8 cellular contexts compared by ENCODE assay signal in genomic region chr2:237692601-237693079, GRCh38.
DNase-seq lines count a peak whose midpoint lies in the region; ATAC-seq, FAIRE-seq and TF ChIP-seq lines count a peak whose summit lies in the region.

No MANE protein-coding gene starts in this region.

- DNase-seq in LNCaP clone FGC (ENCODE audit: low read depth) (no peak), small intestine (peak; percentile 46), cortex of kidney (lab: John Stamatoyannopoulos, UW) (no peak), GM19239 (ENCODE audit: insufficient read length, low spot score) (no peak)
- peak; percentile 49 for DNase-seq in activated naive CD8-positive, alpha-beta T cell treated with anti-CD3 and anti-CD28 coated beads, Interleukin-2, amount 50 U/mL, for 24 hours

- H3K4me1 ChIP-seq in BLaER1 (peaks cover 79% of the 10 kb centered on the region), iPS-15b (ENCODE audit: control insufficient read depth, insufficient read depth, low read length) (peaks cover 3% of the 10 kb centered on the region), small intestine (ENCODE audit: control insufficient read depth in 2 of 2, insufficient read depth in 1 of 2, low read depth in 1 of 2, low read length in 1 of 2) (peaks cover 7 to 30% of the 10 kb centered on the region in 2 donors)

- H3K27me3 ChIP-seq in BLaER1 (no peaks in the 10 kb centered on the region), iPS-15b (ENCODE audit: control insufficient read depth, insufficient read depth, low read length) (peaks cover 23% of the 10 kb centered on the region), small intestine (ENCODE audit: control insufficient read depth in 2 of 2, insufficient read depth in 2 of 2, low read length in 2 of 2) (no peaks in the 10 kb centered on the region)

- 0 to 1% (median 1%) methylated on average over 33 to 36 of the region's 36 CpGs for WGBS in small intestine, 3 donors

- peaks cover 93% of the 10 kb centered on the region for H4K20me1 ChIP-seq in BLaER1

- peak overlapping the region; percentile 95 for H3K27ac Mint-ChIP-seq in activated naive CD8-positive, alpha-beta T cell treated with anti-CD3 and anti-CD28 coated beads, Interleukin-2, amount 50 U/mL, for 24 hours

- H3K27ac ChIP-seq in BLaER1 = peak overlapping the region; percentile 87
- H3K27ac ChIP-seq in small intestine (ENCODE audit: low read depth in 1 of 2, low read length in 1 of 2) = peak overlapping the region; percentile 98

- H3K9ac ChIP-seq in BLaER1 (peak overlapping the region; percentile 91), iPS-15b (ENCODE audit: low read depth, low read length) (peak overlapping the region; percentile 73)

- H3K4me1 Mint-ChIP-seq in activated naive CD8-positive, alpha-beta T cell treated with anti-CD3 and anti-CD28 coated beads, Interleukin-2, amount 50 U/mL, for 24 hours = peaks cover 72% of the 10 kb centered on the region

- no peaks in the 10 kb centered on the region for H3K9me3 Mint-ChIP-seq in activated naive CD8-positive, alpha-beta T cell treated with anti-CD3 and anti-CD28 coated beads, Interleukin-2, amount 50 U/mL, for 24 hours

- FAIRE-seq in small intestine (lab: Jason Lieb, UNC) (no peak), GM19239 (lab: Jason Lieb, UNC) (no peak)

- H3K4me3 ChIP-seq in BLaER1 = peak overlapping the region; percentile 78
- peak overlapping the region; percentile 82 for H3K4me3 ChIP-seq in LNCaP clone FGC (ENCODE audit: low read depth, low read length)
- peak overlapping the region; percentile 70 for H3K4me3 ChIP-seq in iPS-15b (ENCODE audit: low read depth, low read length)
- peak overlapping the region; percentile 86 to 100 for H3K4me3 ChIP-seq in small intestine (ENCODE audit: low read depth in 1 of 2, low read length in 2 of 2)

- no peaks in the 10 kb centered on the region for H3K9me3 ChIP-seq in BLaER1
- no peaks in the 10 kb centered on the region for H3K9me3 ChIP-seq in iPS-15b (ENCODE audit: control insufficient read depth, insufficient read depth, low read length)
- H3K9me3 ChIP-seq in small intestine (ENCODE audit: control insufficient read depth, low read depth) = no peaks in the 10 kb centered on the region

- H3K4me2 ChIP-seq in BLaER1 = peak overlapping the region; percentile 98

- no peak for TF ChIP-seq CTCF in LNCaP clone FGC (IDR thresholded peaks at IDR 0.05; ENCODE audit: control insufficient read depth, extremely low read depth, insufficient read depth)

- H3K36me3 ChIP-seq in BLaER1 = no peaks in the 10 kb centered on the region
- no peaks in the 10 kb centered on the region for H3K36me3 ChIP-seq in iPS-15b (ENCODE audit: control insufficient read depth, insufficient read depth, low read length)
- no peaks in the 10 kb centered on the region for H3K36me3 ChIP-seq in small intestine (ENCODE audit: control insufficient read depth in 2 of 2, insufficient read depth in 2 of 2, low read length in 2 of 2)

- H3K27me3 Mint-ChIP-seq in activated naive CD8-positive, alpha-beta T cell treated with anti-CD3 and anti-CD28 coated beads, Interleukin-2, amount 50 U/mL, for 24 hours = no peaks in the 10 kb centered on the region

- peak; percentile 3 for ATAC-seq in GM19351 (IDR thresholded peaks at IDR 0.05; ENCODE audit: unreplicated experiment)
- ATAC-seq in activated naive CD8-positive, alpha-beta T cell treated with anti-CD3 and anti-CD28 coated beads, Interleukin-2, amount 50 U/mL, for 24 hours = no peak

- H3K36me3 Mint-ChIP-seq in activated naive CD8-positive, alpha-beta T cell treated with anti-CD3 and anti-CD28 coated beads, Interleukin-2, amount 50 U/mL, for 24 hours (ENCODE audit: low read depth) = peaks cover 27% of the 10 kb centered on the region

- peak overlapping the region; percentile 93 for H3K4me3 Mint-ChIP-seq in activated naive CD8-positive, alpha-beta T cell treated with anti-CD3 and anti-CD28 coated beads, Interleukin-2, amount 50 U/mL, for 24 hours

Comparison
In these comparisons a context has a peak if more than half of its experiments do, and no peak if none do; other contexts are left out.
1. DNase-seq: peak in activated naive CD8-positive, alpha-beta T cell treated with anti-CD3 and anti-CD28 coated beads, Interleukin-2, amount 50 U/mL, for 24 hours (single experiment) and small intestine (single experiment); none in LNCaP clone FGC (single experiment), cortex of kidney (single experiment) and GM19239 (single experiment).
2. Peak in every context shown above with its lines, with median percentiles within 50 percentile points of each other: H3K4me3 ChIP-seq.